ENCODE assay signal across 19 cellular contexts in genomic region chr6:11412616-11413015, GRCh38.
DNase-seq lines count a peak whose midpoint lies in the region; ATAC-seq, FAIRE-seq and TF ChIP-seq lines count a peak whose summit lies in the region.
"Had no signal": no experiment of that assay in that cellular context is flagged by ENCODE, and none has a peak within 500 bp of the region (broad histone marks: within the 10 kb centered on the region; RNA-seq: fewer than 3 reads in every experiment).

No MANE protein-coding gene starts in this region.

- TF ChIP-seq CTCF in K562 (IDR thresholded peaks at IDR 0.05 in 2 of 3, conservative IDR thresholded peaks at IDR 0.05 in 1 of 3; ENCODE audit: insufficient read depth in 2 of 3, low read depth in 1 of 3, low read length in 3 of 3) (no peak), uterus (IDR thresholded peaks at IDR 0.05) (no peak)

- no peaks in the 10 kb centered on the region for H3K36me3 ChIP-seq in K562 (ENCODE audit: control insufficient read depth, insufficient read depth, low read length)
- no peaks in the 10 kb centered on the region for H3K36me3 ChIP-seq in uterus
- H3K36me3 ChIP-seq: HAP-1, sigmoid colon, vagina had no signal

- peaks cover 0 to 7% of the 10 kb centered on the region in 2 experiments; a peak in 1 of 5 replicates for H3K4me1 ChIP-seq in K562 (replicated peaks in 1 of 2; ENCODE audit: control insufficient read depth in 2 of 2, insufficient read depth in 2 of 2, low read length in 2 of 2)
- H3K4me1 ChIP-seq in uterus = no peaks in the 10 kb centered on the region

- CTCF ChIA-PET in activated naive CD4-positive, alpha-beta T cell treated with anti-CD3 and anti-CD28 coated beads, Interleukin-2, amount 10 ng/mL, durations not matched to agents 7 days and 5 days (lab: Charles Lee) = interaction anchor here (0.7 to 1.1 kb wide), 2 partner anchors 30 to 245 kb away, joined by 3 to 6 read pairs; no protein-coding TSS in a partner anchor
- CTCF ChIA-PET in K562 (lab: Yijun Ruan, JAX; ENCODE audit: low intra/inter-chr PET ratio) = no interaction called here

- no peaks in the 10 kb centered on the region for H3K79me2 ChIP-seq in K562 (ENCODE audit: control insufficient read depth, insufficient read depth, low read length)

- H3K4me2 ChIP-seq in K562 (ENCODE audit: insufficient read depth, low read length) = no peak overlapping the region

- H3K36me3 Mint-ChIP-seq in activated naive CD4-positive, alpha-beta T cell treated with anti-CD3 and anti-CD28 coated beads, Interleukin-2, amount 10 ng/mL, durations not matched to agents 7 days and 5 days = peaks cover 18% of the 10 kb centered on the region
- H3K36me3 Mint-ChIP-seq in T-helper 17 cell (ENCODE audit: low read depth) = peaks cover 4% of the 10 kb centered on the region

- no peak overlapping the region for H3K9ac ChIP-seq in K562 (ENCODE audit: insufficient read depth in 1 of 2, low read depth in 2 of 2, low read length in 2 of 2)

- TF ChIP-seq RAD21 in K562 (CRISPR knock-in tag; conservative IDR thresholded peaks at IDR 0.05 in 1 of 2, IDR thresholded peaks at IDR 0.05 in 1 of 2) = no peak

- H4K20me1 ChIP-seq in K562 (replicated peaks; ENCODE audit: control insufficient read depth, insufficient read depth, low read length) = no peaks in the 10 kb centered on the region

- H3K27me3 ChIP-seq in K562 (ENCODE audit: control insufficient read depth in 2 of 2, insufficient read depth in 2 of 2, low read length in 2 of 2) = no peaks in the 10 kb centered on the region
- H3K27me3 ChIP-seq in uterus = no peaks in the 10 kb centered on the region
- H3K27me3 ChIP-seq: sigmoid colon, vagina had no signal

- H3K27me3 Mint-ChIP-seq in activated naive CD4-positive, alpha-beta T cell treated with anti-CD3 and anti-CD28 coated beads, Interleukin-2, amount 10 ng/mL, durations not matched to agents 7 days and 5 days = peaks cover 5% of the 10 kb centered on the region
- H3K27me3 Mint-ChIP-seq in T-helper 17 cell = no peaks in the 10 kb centered on the region

- ATAC-seq in T-helper 17 cell (no peak), K562 (no peak), HG03469 (IDR thresholded peaks at IDR 0.05; ENCODE audit: unreplicated experiment) (no peak)

- POLR2A ChIA-PET in K562 (lab: Yijun Ruan, JAX) = interaction anchor here (0.6 to 1.1 kb wide), 2 partner anchors 15 to 730 kb away, joined by 3 read pairs; no protein-coding TSS in a partner anchor

- in situ Hi-C loops in K562 (cut with MboI) = no loop called here

- BruUV-seq in K562 (replicated peaks; lab: Mats Ljungman, UMichigan) = no TSS peak

- no peak for DNase-seq in activated naive CD4-positive, alpha-beta T cell treated with anti-CD3 and anti-CD28 coated beads, Interleukin-2, amount 10 ng/mL, durations not matched to agents 7 days and 5 days
- DNase-seq in activated naive CD4-positive, alpha-beta T cell (lab: John Stamatoyannopoulos, UW) = no peak
- DNase-seq in T-helper 17 cell = no peak
- DNase-seq in K562 (ENCODE audit: extremely low read depth in 1 of 4, low spot score in 3 of 4) = no peak
- DNase-seq in uterus = no peak
- no peak for DNase-seq in middle frontal gyrus (ENCODE audit: extremely low spot score, low spot score)
- DNase-seq in substantia nigra (lab: John Stamatoyannopoulos, UW) = no peak
- DNase-seq: activated CD4-positive, alpha-beta T cell treated with anti-CD3 and anti-CD28 coated beads, Interleukin-2, amount 50 U/mL, for 4 hours; activated gamma-delta T cell; GDM1; hippocampal formation; kidney glomerular epithelial cell; NCI-H1048; nucleus accumbens; sigmoid colon had no signal

- no peaks in the 10 kb centered on the region for H3K9me1 ChIP-seq in K562 (ENCODE audit: control insufficient read depth, insufficient read depth, low read length)

- intact Hi-C loops in K562 (cut with micrococcal nuclease) (no loop called here), uterus (cut with DNase I; ENCODE audit: low total_unique reads) (no loop called here)

- H3K4me1 Mint-ChIP-seq in activated naive CD4-positive, alpha-beta T cell treated with anti-CD3 and anti-CD28 coated beads, Interleukin-2, amount 10 ng/mL, durations not matched to agents 7 days and 5 days = peaks cover 52% of the 10 kb centered on the region
- peaks cover 16% of the 10 kb centered on the region for H3K4me1 Mint-ChIP-seq in T-helper 17 cell

- no peak for FAIRE-seq in K562 (lab: Jason Lieb, UNC)

- peak overlapping the region; percentile 88 for H3K27ac Mint-ChIP-seq in activated naive CD4-positive, alpha-beta T cell treated with anti-CD3 and anti-CD28 coated beads, Interleukin-2, amount 10 ng/mL, durations not matched to agents 7 days and 5 days
- H3K27ac Mint-ChIP-seq in T-helper 17 cell = peak overlapping the region; percentile 89

- H3K9me3 ChIP-seq in T-helper 17 cell (ENCODE audit: control insufficient read depth, low read length, poor library complexity, severe bottlenecking) (no peaks in the 10 kb centered on the region), K562 (replicated peaks; ENCODE audit: control insufficient read depth, insufficient read depth, low read depth, low read length) (no peaks in the 10 kb centered on the region), uterus (no peaks in the 10 kb centered on the region)
- H3K9me3 ChIP-seq: HAP-1, sigmoid colon, vagina had no signal

- H2AFZ ChIP-seq in K562 (ENCODE audit: low read depth, low read length) = no peak overlapping the region

- TF ChIP-seq EP300 in K562 (IDR thresholded peaks at IDR 0.05; ENCODE audit: low read length) = no peak

- H3K9me3 Mint-ChIP-seq in activated naive CD4-positive, alpha-beta T cell treated with anti-CD3 and anti-CD28 coated beads, Interleukin-2, amount 10 ng/mL, durations not matched to agents 7 days and 5 days = peaks cover 16% of the 10 kb centered on the region

- no peak overlapping the region for H3K4me3 Mint-ChIP-seq in activated naive CD4-positive, alpha-beta T cell treated with anti-CD3 and anti-CD28 coated beads, Interleukin-2, amount 10 ng/mL, durations not matched to agents 7 days and 5 days
- peak overlapping the region; percentile 56 for H3K4me3 Mint-ChIP-seq in T-helper 17 cell

- no peak overlapping the region for H3K27ac ChIP-seq in K562 (ENCODE audit: extremely low read depth, low read depth, low read length)
- peak overlapping the region; percentile 79 for H3K27ac ChIP-seq in uterus
- H3K27ac ChIP-seq in substantia nigra (ENCODE audit: low read depth, low read length, poor library complexity, severe bottlenecking) = no peak overlapping the region
- H3K27ac ChIP-seq: RWPE1, vagina had no signal

- WGBS in K562 (ENCODE audit: insufficient coverage, low coverage, missing lambda C conversion rate) = 5% methylated on average over 3 of the region's 3 CpGs

- H3K4me3 ChIP-seq in K562 (no peak overlapping the region), uterus (no peak overlapping the region)
- H3K4me3 ChIP-seq: HAP-1, sigmoid colon, vagina had no signal

- TF ChIP-seq POLR2A in K562 (conservative IDR thresholded peaks at IDR 0.05) (no peak), uterus (IDR thresholded peaks at IDR 0.05) (no peak)

TF ChIP-seq in K562, 482 proteins besides CTCF, POLR2A, EP300 and RAD21 (continues in another document):
- TF ChIP-seq YBX1 (IDR thresholded peaks at IDR 0.05) = no peak
- no peak for TF ChIP-seq MCM3 (IDR thresholded peaks at IDR 0.05)
- no peak for TF ChIP-seq E2F6 (IDR thresholded peaks at IDR 0.05; ENCODE audit: borderline replicate concordance in 1 of 2, extremely low read depth in 1 of 2, insufficient read depth in 1 of 2, insufficient read length in 1 of 2, low read depth in 1 of 2, low read length in 1 of 2, poor library complexity in 1 of 2, severe bottlenecking in 1 of 2)
- TF ChIP-seq GTF3C2 (IDR thresholded peaks at IDR 0.05; ENCODE audit: borderline replicate concordance, extremely low read depth, insufficient read length) = no peak
- no peak for TF ChIP-seq JUND (IDR thresholded peaks at IDR 0.05; ENCODE audit: borderline replicate concordance, low read depth, low read length)
- TF ChIP-seq JUND (tag; IDR thresholded peaks at IDR 0.05; ENCODE audit: borderline replicate concordance, low read depth, low read length) = peak; percentile 27; the same call in 1 of the 3 replicates
- TF ChIP-seq HES1 (IDR thresholded peaks at IDR 0.05; ENCODE audit: low read depth) = peak; percentile 74; the same call in 1 of the 2 replicates
- TF ChIP-seq MEIS2 (IDR thresholded peaks at IDR 0.05; ENCODE audit: partially characterized antibody) = peak; percentile 71
- no peak for TF ChIP-seq SMARCE1 (IDR thresholded peaks at IDR 0.05)
- TF ChIP-seq SREBF2 (CRISPR knock-in tag; IDR thresholded peaks at IDR 0.05) = no peak

Comparison
In these comparisons a context has a peak if more than half of its experiments do, and no peak if none do; other contexts are left out.
1. H3K27ac ChIP-seq: peak in uterus (2 of 2); none in K562 (single experiment) and substantia nigra (single experiment).